In the genomic region with DNA sequence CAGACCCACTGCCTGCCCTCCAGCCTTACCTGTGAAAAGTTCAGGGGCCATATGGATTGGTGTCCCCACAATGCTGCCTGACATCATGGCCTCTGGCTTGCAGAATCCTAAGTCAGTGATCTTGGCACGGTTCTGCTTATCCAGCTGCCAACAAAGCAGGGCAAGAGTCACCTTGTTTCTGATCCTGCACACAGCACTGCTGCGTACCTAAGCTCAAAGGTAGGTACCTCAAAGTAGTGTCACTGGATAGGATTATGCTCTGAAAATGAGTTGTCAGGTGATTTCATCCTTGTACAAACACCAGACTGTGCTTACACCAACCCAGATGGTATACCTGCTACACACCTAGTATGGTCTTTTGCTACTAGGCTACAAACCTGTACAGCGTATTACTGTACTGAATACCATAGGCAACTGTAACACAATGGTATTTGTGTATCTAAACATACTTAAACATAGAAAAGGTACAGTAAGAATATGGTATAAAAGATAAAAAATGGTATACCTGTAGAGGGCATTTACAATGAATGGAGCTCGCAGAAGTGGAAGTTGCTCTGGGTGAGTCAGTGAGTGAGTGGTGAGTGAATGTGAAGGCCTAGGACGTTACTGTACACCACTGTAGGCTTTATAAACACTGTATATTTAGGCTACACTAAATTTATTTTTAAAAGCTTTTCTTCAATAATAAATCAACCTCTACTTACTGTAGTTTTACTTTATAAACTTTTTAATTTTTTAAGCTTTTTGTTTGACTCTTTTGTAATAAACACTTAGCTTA, we compare ENCODE assay signal across 31 cellular contexts.
"Had no signal": no experiment of that assay in that cellular context is flagged by ENCODE, and none has a peak within 500 bp of the region (broad histone marks: within the 10 kb centered on the region; RNA-seq: fewer than 3 reads in every experiment).

No MANE protein-coding gene starts in this region.

- FAIRE-seq: astrocyte, small intestine had no signal

- DNase-seq: activated CD4-positive, alpha-beta T cell treated with anti-CD3 and anti-CD28 coated beads for 36 hours; activated CD4-positive, CD25-positive, alpha-beta regulatory T cell; activated CD8-positive, alpha-beta memory T cell treated with anti-CD3 and anti-CD28 coated beads, Interleukin-2, amount 10 ng/mL, durations not matched to agents 7 days and 5 days; activated CD8-positive, alpha-beta T cell treated with anti-CD3 and anti-CD28 coated beads, Interleukin-2, amount 10 ng/mL, durations not matched to agents 7 days and 5 days; activated effector memory CD4-positive, alpha-beta T cell treated with Interleukin-2 at 50 U/mL for 16 hours; activated naive CD4-positive, alpha-beta T cell treated with anti-CD3 and anti-CD28 coated beads, Interleukin-2, amount 10 ng/mL, durations not matched to agents 7 days and 5 days; amniotic stem cell; brain microvascular endothelial cell; caudate nucleus; erythroblast; kidney glomerular epithelial cell; left ventricle myocardium inferior; mammary epithelial cell; ovary; sigmoid colon; small intestine; stimulated activated CD4-positive, alpha-beta T cell treated with anti-CD3 and anti-CD28 coated beads, Interleukin-1b, Interleukin-23, amount 100 ng/mL, for 48 hours; stimulated activated CD4-positive, alpha-beta T cell treated with anti-CD3 and anti-CD28 coated beads, Interleukin-4, amount 100 ng/mL, for 4 hours; stimulated activated CD8-positive, alpha-beta memory T cell treated with anti-CD3 and anti-CD28 coated beads, Interleukin-4, amount 100 ng/mL, for 48 hours; stimulated activated naive B cell treated with anti-CD40 and anti-IgM and Interleukin-4, amounts not matched to agents 10 μg/mL and 1 μg/mL and 100 μg/mL, for 72 hours; stomach; T-helper 17 cell; T1000; thyroid gland had no signal

- H3K4me3 Mint-ChIP-seq: activated CD4-positive, alpha-beta T cell treated with anti-CD3 and anti-CD28 coated beads for 36 hours; activated CD8-positive, alpha-beta memory T cell treated with anti-CD3 and anti-CD28 coated beads, Interleukin-2, amount 10 ng/mL, durations not matched to agents 7 days and 5 days; activated CD8-positive, alpha-beta T cell treated with anti-CD3 and anti-CD28 coated beads, Interleukin-2, amount 10 ng/mL, durations not matched to agents 7 days and 5 days; activated naive CD4-positive, alpha-beta T cell treated with anti-CD3 and anti-CD28 coated beads, Interleukin-2, amount 10 ng/mL, durations not matched to agents 7 days and 5 days; dendritic cell treated with granulocyte-macrophage colony-stimulating factor and Interleukin-4, amounts not matched to agents 40 ng/mL and 50 ng/mL, for 4 days; nephron; stimulated activated naive B cell treated with anti-CD40 and anti-IgM and Interleukin-4, amounts not matched to agents 10 μg/mL and 1 μg/mL and 100 μg/mL, for 72 hours; T-helper 17 cell had no signal

- H3K27ac Mint-ChIP-seq: activated CD4-positive, alpha-beta T cell treated with anti-CD3 and anti-CD28 coated beads for 36 hours; activated CD8-positive, alpha-beta memory T cell treated with anti-CD3 and anti-CD28 coated beads, Interleukin-2, amount 10 ng/mL, durations not matched to agents 7 days and 5 days; activated CD8-positive, alpha-beta T cell treated with anti-CD3 and anti-CD28 coated beads, Interleukin-2, amount 10 ng/mL, durations not matched to agents 7 days and 5 days; activated naive CD4-positive, alpha-beta T cell treated with anti-CD3 and anti-CD28 coated beads, Interleukin-2, amount 10 ng/mL, durations not matched to agents 7 days and 5 days; dendritic cell treated with granulocyte-macrophage colony-stimulating factor and Interleukin-4, amounts not matched to agents 40 ng/mL and 50 ng/mL, for 4 days; nephron; progenitor cell of endocrine pancreas; stimulated activated naive B cell treated with anti-CD40 and anti-IgM and Interleukin-4, amounts not matched to agents 10 μg/mL and 1 μg/mL and 100 μg/mL, for 72 hours; T-helper 17 cell had no signal

- H3K27me3 Mint-ChIP-seq: activated CD4-positive, alpha-beta T cell treated with anti-CD3 and anti-CD28 coated beads for 36 hours; activated CD8-positive, alpha-beta memory T cell treated with anti-CD3 and anti-CD28 coated beads, Interleukin-2, amount 10 ng/mL, durations not matched to agents 7 days and 5 days; activated naive CD4-positive, alpha-beta T cell treated with anti-CD3 and anti-CD28 coated beads, Interleukin-2, amount 10 ng/mL, durations not matched to agents 7 days and 5 days; dendritic cell treated with granulocyte-macrophage colony-stimulating factor and Interleukin-4, amounts not matched to agents 40 ng/mL and 50 ng/mL, for 4 days; progenitor cell of endocrine pancreas; stimulated activated naive B cell treated with anti-CD40 and anti-IgM and Interleukin-4, amounts not matched to agents 10 μg/mL and 1 μg/mL and 100 μg/mL, for 72 hours; T-helper 17 cell had no signal

- H3K4me1 Mint-ChIP-seq: activated CD4-positive, alpha-beta T cell treated with anti-CD3 and anti-CD28 coated beads for 36 hours; activated CD8-positive, alpha-beta memory T cell treated with anti-CD3 and anti-CD28 coated beads, Interleukin-2, amount 10 ng/mL, durations not matched to agents 7 days and 5 days; activated naive CD4-positive, alpha-beta T cell treated with anti-CD3 and anti-CD28 coated beads, Interleukin-2, amount 10 ng/mL, durations not matched to agents 7 days and 5 days; nephron; stimulated activated naive B cell treated with anti-CD40 and anti-IgM and Interleukin-4, amounts not matched to agents 10 μg/mL and 1 μg/mL and 100 μg/mL, for 72 hours had no signal

- H3K36me3 ChIP-seq: ovary had no signal

- H3K4me3 ChIP-seq: gastroesophageal sphincter, left ventricle myocardium inferior, ovary, sigmoid colon, stomach, thyroid gland had no signal

- H3K27me3 ChIP-seq: brain microvascular endothelial cell, gastroesophageal sphincter, neutrophil, ovary, sigmoid colon, stomach, thyroid gland had no signal

- ATAC-seq: activated CD4-positive, alpha-beta T cell treated with anti-CD3 and anti-CD28 coated beads for 36 hours; activated CD8-positive, alpha-beta memory T cell treated with anti-CD3 and anti-CD28 coated beads, Interleukin-2, amount 10 ng/mL, durations not matched to agents 7 days and 5 days; activated CD8-positive, alpha-beta T cell treated with anti-CD3 and anti-CD28 coated beads, Interleukin-2, amount 10 ng/mL, durations not matched to agents 7 days and 5 days; gastroesophageal sphincter; SK-N-SH treated with all-trans-retinoic acid at 6 μM for 48 hours; stimulated activated naive B cell treated with anti-CD40 and anti-IgM and Interleukin-4, amounts not matched to agents 10 μg/mL and 1 μg/mL and 100 μg/mL, for 72 hours; T-helper 17 cell had no signal
